In the genomic region with DNA sequence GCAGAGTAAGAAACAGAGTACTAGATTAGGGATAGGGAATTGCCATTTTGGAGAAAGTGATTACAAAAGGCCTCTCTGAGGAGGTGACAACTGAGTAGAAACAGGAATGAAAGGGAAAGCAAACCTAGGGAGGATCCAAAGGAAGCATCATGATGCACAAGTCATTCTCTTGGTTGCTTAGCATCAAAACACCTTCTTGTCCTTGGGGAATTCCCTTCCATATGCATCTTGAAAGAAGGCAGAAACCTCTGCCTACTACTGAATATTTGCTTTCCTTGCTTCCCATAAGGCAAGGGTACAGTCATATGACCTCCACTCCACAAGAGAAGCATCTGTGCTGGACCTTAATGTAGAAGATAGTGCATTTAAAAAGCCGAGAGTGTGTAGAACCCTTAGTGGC, we compare ENCODE assay signal across 1 cellular context.
TF ChIP-seq lines count a peak whose summit lies in the region.

No MANE protein-coding gene starts in this region.

TF ChIP-seq in IMR-90, 13 proteins besides CTCF, POLR2A, EP300 and RAD21:
- TF ChIP-seq CHD1 (IDR thresholded peaks at IDR 0.05; ENCODE audit: low read depth, low read length) (no peak), CEBPB (IDR thresholded peaks at IDR 0.05; ENCODE audit: low read depth, low read length) (no peak), MAFK (IDR thresholded peaks at IDR 0.05; ENCODE audit: low read depth, low read length) (no peak), NFE2L2 (IDR thresholded peaks at IDR 0.05; ENCODE audit: low read depth, low read length) (no peak), RFX5 (IDR thresholded peaks at IDR 0.05; ENCODE audit: low read depth, low read length) (no peak), MXI1 (IDR thresholded peaks at IDR 0.05; ENCODE audit: borderline replicate concordance, low read depth, low read length) (no peak), ELK1 (IDR thresholded peaks at IDR 0.05; ENCODE audit: borderline replicate concordance, low read depth, low read length) (no peak), SMC3 (IDR thresholded peaks at IDR 0.05; ENCODE audit: low read depth, low read length) (no peak), BHLHE40 (IDR thresholded peaks at IDR 0.05; ENCODE audit: low read depth, low read length) (no peak)
- TF ChIP-seq, protein P1, sequence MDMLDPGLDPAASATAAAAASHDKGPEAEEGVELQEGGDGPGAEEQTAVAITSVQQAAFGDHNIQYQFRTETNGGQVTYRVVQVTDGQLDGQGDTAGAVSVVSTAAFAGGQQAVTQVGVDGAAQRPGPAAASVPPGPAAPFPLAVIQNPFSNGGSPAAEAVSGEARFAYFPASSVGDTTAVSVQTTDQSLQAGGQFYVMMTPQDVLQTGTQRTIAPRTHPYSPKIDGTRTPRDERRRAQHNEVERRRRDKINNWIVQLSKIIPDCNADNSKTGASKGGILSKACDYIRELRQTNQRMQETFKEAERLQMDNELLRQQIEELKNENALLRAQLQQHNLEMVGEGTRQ (IDR thresholded peaks at IDR 0.05; ENCODE audit: low read depth, low read length), result no peak
